ENCODE assay signal across 20 cellular contexts in genomic region chr2:7030810-7031209, GRCh38.
DNase-seq lines count a peak whose midpoint lies in the region; ATAC-seq and TF ChIP-seq lines count a peak whose summit lies in the region.
"Had no signal": no experiment of that assay in that cellular context is flagged by ENCODE, and none has a peak within 500 bp of the region (broad histone marks: within the 10 kb centered on the region; RNA-seq: fewer than 3 reads in every experiment).

No MANE protein-coding gene starts in this region.

- peak overlapping the region; percentile 59 for H3K27ac Mint-ChIP-seq in activated naive CD4-positive, alpha-beta T cell treated with anti-CD3 and anti-CD28 coated beads, Interleukin-2, amount 50 U/mL, for 24 hours
- no peak overlapping the region for H3K27ac Mint-ChIP-seq in activated naive CD4-positive, alpha-beta T cell treated with anti-CD3 and anti-CD28 coated beads, Interleukin-2, amount 10 ng/mL, durations not matched to agents 7 days and 5 days
- peak overlapping the region; percentile 75 for H3K27ac Mint-ChIP-seq in endothelial cell (ENCODE audit: unreplicated experiment)
- no peak overlapping the region for H3K27ac Mint-ChIP-seq in activated CD8-positive, alpha-beta T cell treated with anti-CD3 and anti-CD28 coated beads, Interleukin-2, amount 10 ng/mL, durations not matched to agents 7 days and 5 days
- H3K27ac Mint-ChIP-seq: B cell, mesothelial cell of epicardium, naive B cell had no signal

- H3K4me3 Mint-ChIP-seq in activated naive CD4-positive, alpha-beta T cell treated with anti-CD3 and anti-CD28 coated beads, Interleukin-2, amount 50 U/mL, for 24 hours = no peak overlapping the region
- no peak overlapping the region for H3K4me3 Mint-ChIP-seq in activated naive CD4-positive, alpha-beta T cell treated with anti-CD3 and anti-CD28 coated beads, Interleukin-2, amount 10 ng/mL, durations not matched to agents 7 days and 5 days
- H3K4me3 Mint-ChIP-seq in endothelial cell (ENCODE audit: unreplicated experiment) = peak overlapping the region; percentile 69
- no peak overlapping the region for H3K4me3 Mint-ChIP-seq in activated CD8-positive, alpha-beta T cell treated with anti-CD3 and anti-CD28 coated beads, Interleukin-2, amount 10 ng/mL, durations not matched to agents 7 days and 5 days
- H3K4me3 Mint-ChIP-seq: B cell, mesothelial cell of epicardium, naive B cell had no signal

- ATAC-seq in activated CD8-positive, alpha-beta T cell treated with anti-CD3 and anti-CD28 coated beads, Interleukin-2, amount 10 ng/mL, durations not matched to agents 7 days and 5 days = no peak
- ATAC-seq in HG02610 (IDR thresholded peaks at IDR 0.05; ENCODE audit: unreplicated experiment) = no peak

- WGBS in sigmoid colon, 2 donors = 91 to 93% methylated on average over 11 of the region's 11 CpGs

- TF ChIP-seq CTCF in endothelial cell (IDR thresholded peaks at IDR 0.05; ENCODE audit: unreplicated experiment) = no peak
- no peak for TF ChIP-seq CTCF in sigmoid colon (IDR thresholded peaks at IDR 0.05)

- H3K4me3 ChIP-seq in sigmoid colon = no peak overlapping the region
- H3K4me3 ChIP-seq: right atrium auricular region, upper lobe of right lung had no signal

- H3K4me1 Mint-ChIP-seq in activated naive CD4-positive, alpha-beta T cell treated with anti-CD3 and anti-CD28 coated beads, Interleukin-2, amount 50 U/mL, for 24 hours = peaks cover 17% of the 10 kb centered on the region
- peaks cover 19% of the 10 kb centered on the region for H3K4me1 Mint-ChIP-seq in activated naive CD4-positive, alpha-beta T cell treated with anti-CD3 and anti-CD28 coated beads, Interleukin-2, amount 10 ng/mL, durations not matched to agents 7 days and 5 days
- peaks cover 66% of the 10 kb centered on the region for H3K4me1 Mint-ChIP-seq in endothelial cell (ENCODE audit: unreplicated experiment)
- peaks cover 10% of the 10 kb centered on the region for H3K4me1 Mint-ChIP-seq in activated CD8-positive, alpha-beta T cell treated with anti-CD3 and anti-CD28 coated beads, Interleukin-2, amount 10 ng/mL, durations not matched to agents 7 days and 5 days (ENCODE audit: low read depth)
- H3K4me1 Mint-ChIP-seq: B cell had no signal

- intact Hi-C loops in sigmoid colon (cut with DNase I) = no loop called here

- H3K27me3 Mint-ChIP-seq in activated naive CD4-positive, alpha-beta T cell treated with anti-CD3 and anti-CD28 coated beads, Interleukin-2, amount 50 U/mL, for 24 hours = no peaks in the 10 kb centered on the region
- H3K27me3 Mint-ChIP-seq in activated naive CD4-positive, alpha-beta T cell treated with anti-CD3 and anti-CD28 coated beads, Interleukin-2, amount 10 ng/mL, durations not matched to agents 7 days and 5 days = no peaks in the 10 kb centered on the region
- H3K27me3 Mint-ChIP-seq in endothelial cell (ENCODE audit: unreplicated experiment) = peaks cover 25% of the 10 kb centered on the region
- H3K27me3 Mint-ChIP-seq in activated CD8-positive, alpha-beta T cell treated with anti-CD3 and anti-CD28 coated beads, Interleukin-2, amount 10 ng/mL, durations not matched to agents 7 days and 5 days (ENCODE audit: low read depth) = no peaks in the 10 kb centered on the region
- H3K27me3 Mint-ChIP-seq: B cell had no signal

- H3K27ac ChIP-seq in sigmoid colon = no peak overlapping the region
- H3K27ac ChIP-seq: right atrium auricular region, upper lobe of right lung had no signal

- H3K9me3 ChIP-seq in sigmoid colon = no peaks in the 10 kb centered on the region
- H3K9me3 ChIP-seq: right atrium auricular region, upper lobe of right lung had no signal

- no peak for DNase-seq in activated naive CD4-positive, alpha-beta T cell treated with anti-CD3 and anti-CD28 coated beads, Interleukin-2, amount 10 ng/mL, durations not matched to agents 7 days and 5 days
- DNase-seq in SHP77 (lab: John Stamatoyannopoulos, UW) (peak; percentile 71 to 89), endothelial cell (ENCODE audit: low spot score) (no peak), sigmoid colon (peak; percentile 33), CD1c-positive myeloid dendritic cell (ENCODE audit: extremely low spot score) (no peak)
- DNase-seq in activated CD8-positive, alpha-beta T cell treated with anti-CD3 and anti-CD28 coated beads, Interleukin-2, amount 10 ng/mL, durations not matched to agents 7 days and 5 days = no peak
- DNase-seq: activated CD4-positive, alpha-beta T cell treated with anti-CD3 and anti-CD28 coated beads for 48 hours; Calu3; islet precursor cell; naive B cell; NCI-H1436 treated with DMSO at 0.1 percent for 48 hours; NCI-H2107; NCI-H446 treated with DMSO at 0.1 percent for 48 hours; stimulated activated CD4-positive, alpha-beta T cell treated with anti-CD3 and anti-CD28 coated beads, Interleukin-2, amount 100 ng/mL, for 48 hours; upper lobe of right lung had no signal

- TF ChIP-seq POLR2A in sigmoid colon (IDR thresholded peaks at IDR 0.05) = no peak

- CTCF ChIA-PET in activated naive CD4-positive, alpha-beta T cell treated with anti-CD3 and anti-CD28 coated beads, Interleukin-2, amount 10 ng/mL, durations not matched to agents 7 days and 5 days (lab: Charles Lee) = interaction anchor here (0.8 to 4.3 kb wide), 2 partner anchors 13 to 27 kb away, joined by 3 to 16 read pairs; no protein-coding TSS in a partner anchor
- CTCF ChIA-PET in activated CD8-positive, alpha-beta T cell treated with anti-CD3 and anti-CD28 coated beads, Interleukin-2, amount 10 ng/mL, durations not matched to agents 7 days and 5 days (lab: Charles Lee) = interaction anchor here (1.0 to 3.4 kb wide), 4 partner anchors 13 to 133 kb away, joined by 3 to 20 read pairs (median 4); no protein-coding TSS in a partner anchor

- H3K9me3 Mint-ChIP-seq in activated naive CD4-positive, alpha-beta T cell treated with anti-CD3 and anti-CD28 coated beads, Interleukin-2, amount 50 U/mL, for 24 hours = no peaks in the 10 kb centered on the region
- no peaks in the 10 kb centered on the region for H3K9me3 Mint-ChIP-seq in activated naive CD4-positive, alpha-beta T cell treated with anti-CD3 and anti-CD28 coated beads, Interleukin-2, amount 10 ng/mL, durations not matched to agents 7 days and 5 days
- H3K9me3 Mint-ChIP-seq in endothelial cell (ENCODE audit: unreplicated experiment) = no peaks in the 10 kb centered on the region
- H3K9me3 Mint-ChIP-seq in activated CD8-positive, alpha-beta T cell treated with anti-CD3 and anti-CD28 coated beads, Interleukin-2, amount 10 ng/mL, durations not matched to agents 7 days and 5 days (ENCODE audit: insufficient read depth) = no peaks in the 10 kb centered on the region
- H3K9me3 Mint-ChIP-seq: mesothelial cell of epicardium had no signal

- no peak for TF ChIP-seq EP300 in sigmoid colon (IDR thresholded peaks at IDR 0.05)

- peaks cover 18% of the 10 kb centered on the region for H3K36me3 Mint-ChIP-seq in activated naive CD4-positive, alpha-beta T cell treated with anti-CD3 and anti-CD28 coated beads, Interleukin-2, amount 50 U/mL, for 24 hours
- H3K36me3 Mint-ChIP-seq in activated naive CD4-positive, alpha-beta T cell treated with anti-CD3 and anti-CD28 coated beads, Interleukin-2, amount 10 ng/mL, durations not matched to agents 7 days and 5 days = peaks cover 67% of the 10 kb centered on the region
- peaks cover 65% of the 10 kb centered on the region for H3K36me3 Mint-ChIP-seq in endothelial cell (ENCODE audit: low read depth, unreplicated experiment)
- peaks cover 69% of the 10 kb centered on the region for H3K36me3 Mint-ChIP-seq in activated CD8-positive, alpha-beta T cell treated with anti-CD3 and anti-CD28 coated beads, Interleukin-2, amount 10 ng/mL, durations not matched to agents 7 days and 5 days (ENCODE audit: low read depth)
- H3K36me3 Mint-ChIP-seq: naive B cell had no signal

- H3K27me3 ChIP-seq in sigmoid colon = no peaks in the 10 kb centered on the region
- H3K27me3 ChIP-seq: right atrium auricular region, upper lobe of right lung had no signal

- H3K36me3 ChIP-seq in sigmoid colon = peaks cover 0 to 12% (median 2%) of the 10 kb centered on the region in 4 donors
- H3K36me3 ChIP-seq: right atrium auricular region, upper lobe of right lung had no signal

- peaks cover 0 to 26% (median 8%) of the 10 kb centered on the region in 4 donors for H3K4me1 ChIP-seq in sigmoid colon

- POLR2A ChIA-PET in activated CD8-positive, alpha-beta T cell treated with anti-CD3 and anti-CD28 coated beads, Interleukin-2, amount 10 ng/mL, durations not matched to agents 7 days and 5 days (lab: Charles Lee) = no interaction called here

Comparison
In these comparisons a context has a peak if more than half of its experiments do, and no peak if none do; other contexts are left out.
1. H3K27ac Mint-ChIP-seq: peak in activated naive CD4-positive, alpha-beta T cell treated with anti-CD3 and anti-CD28 coated beads, Interleukin-2, amount 50 U/mL, for 24 hours (single experiment) and endothelial cell (single experiment); none in activated naive CD4-positive, alpha-beta T cell treated with anti-CD3 and anti-CD28 coated beads, Interleukin-2, amount 10 ng/mL, durations not matched to agents 7 days and 5 days (single experiment) and activated CD8-positive, alpha-beta T cell treated with anti-CD3 and anti-CD28 coated beads, Interleukin-2, amount 10 ng/mL, durations not matched to agents 7 days and 5 days (single experiment).
2. DNase-seq: peak in SHP77 (2 of 2) and sigmoid colon (single experiment); none in activated naive CD4-positive, alpha-beta T cell treated with anti-CD3 and anti-CD28 coated beads, Interleukin-2, amount 10 ng/mL, durations not matched to agents 7 days and 5 days (single experiment), endothelial cell (single experiment), CD1c-positive myeloid dendritic cell (single experiment) and activated CD8-positive, alpha-beta T cell treated with anti-CD3 and anti-CD28 coated beads, Interleukin-2, amount 10 ng/mL, durations not matched to agents 7 days and 5 days (single experiment).